Comparison of ENCODE assay signal across 21 cellular contexts in genomic region chr2:218403810-218404209, GRCh38. TPM values are rescaled to one million over a fixed set of nuclear protein-coding genes. Genes with fewer than 3 reads are reported as not detected.
A peak's percentile ranks its signal among the peaks of the same experiment; 100 is the strongest.
DNase-seq lines count a peak whose midpoint lies in the region; ATAC-seq, FAIRE-seq and TF ChIP-seq lines count a peak whose summit lies in the region.
"Had no signal": no experiment of that assay in that cellular context is flagged by ENCODE, and none has a peak within 500 bp of the region (broad histone marks: within the 10 kb centered on the region; RNA-seq: fewer than 3 reads in every experiment).

No MANE protein-coding gene starts in this region.

- no peak for TF ChIP-seq CTCF in HCT116 (IDR thresholded peaks at IDR 0.05 in 2 of 3, conservative IDR thresholded peaks at IDR 0.05 in 1 of 3; ENCODE audit: borderline replicate concordance in 1 of 3, insufficient read depth in 1 of 3, low read depth in 2 of 3, low read length in 2 of 3)
- TF ChIP-seq CTCF in K562 (IDR thresholded peaks at IDR 0.05 in 2 of 3, conservative IDR thresholded peaks at IDR 0.05 in 1 of 3; ENCODE audit: insufficient read depth in 2 of 3, low read depth in 1 of 3, low read length in 3 of 3), result no peak
- no peak for TF ChIP-seq CTCF in osteoblast (IDR thresholded peaks at IDR 0.05; ENCODE audit: extremely low read depth, low read depth, low read length)
- TF ChIP-seq CTCF in gastrocnemius medialis (IDR thresholded peaks at IDR 0.05 in 4 of 5, conservative IDR thresholded peaks at IDR 0.05 in 1 of 5), result no peak

- CTCF ChIA-PET in HCT116 (lab: Charles Lee), result no interaction called here
- CTCF ChIA-PET in K562 (lab: Yijun Ruan, JAX; ENCODE audit: low intra/inter-chr PET ratio), result no interaction called here

- H3K79me2 ChIP-seq in HCT116 (ENCODE audit: insufficient read depth, low read length), result peaks cover 34% of the 10 kb centered on the region
- peaks cover 34% of the 10 kb centered on the region for H3K79me2 ChIP-seq in K562 (ENCODE audit: control insufficient read depth, insufficient read depth, low read length)
- H3K79me2 ChIP-seq in osteoblast (ENCODE audit: insufficient read depth, low read length), result peaks cover 33% of the 10 kb centered on the region

- H3K9me1 ChIP-seq in K562 (ENCODE audit: control insufficient read depth, insufficient read depth, low read length), result no peaks in the 10 kb centered on the region

- POLR2A ChIA-PET in HCT116 (lab: Charles Lee) (no interaction called here), K562 (lab: Yijun Ruan, JAX) (interaction anchor here (0.9 to 2.8 kb wide), 2 partner anchors 10 to 118 kb away, joined by 3 to 7 read pairs; no protein-coding TSS in a partner anchor)

- H2AFZ ChIP-seq in HCT116 (ENCODE audit: low read depth, low read length, poor library complexity, severe bottlenecking), result no peak overlapping the region
- H2AFZ ChIP-seq in K562 (ENCODE audit: low read depth, low read length), result no peak overlapping the region
- H2AFZ ChIP-seq in osteoblast (ENCODE audit: low read length), result no peak overlapping the region

- DNase-seq in activated T-cell treated with anti-CD3 and anti-CD28 coated beads, Interleukin-2, amount 50 U/mL, for 24 hours, result no peak
- DNase-seq in activated T-cell treated with anti-CD3 and anti-CD28 coated beads, Interleukin-2, amount 50 U/mL, for 4 hours, result no peak
- DNase-seq in HCT116 (ENCODE audit: low read depth, low spot score), result no peak
- no peak for DNase-seq in K562 (ENCODE audit: extremely low read depth in 1 of 4, low spot score in 3 of 4)
- DNase-seq in osteoblast (ENCODE audit: insufficient read length, low spot score, missing footprints), result peak; percentile 6
- no peak for DNase-seq in gastrocnemius medialis
- no peak for DNase-seq in urothelium cell line (ENCODE audit: low spot score)
- no peak for DNase-seq in DMS 273 treated with DMSO at 0.1 percent for 48 hours (lab: John Stamatoyannopoulos, UW)
- DNase-seq: activated T-cell treated with anti-CD3 and anti-CD28 coated beads for 4 hours; midbrain; NCI-H2171; small intestine; stimulated activated naive B cell treated with anti-CD40 and anti-IgM and Interleukin-4, amounts not matched to agents 10 μg/mL and 1 μg/mL and 100 μg/mL, for 72 hours; SW 1271 had no signal

- H3K4me2 ChIP-seq in HCT116 (ENCODE audit: low read length) (no peak overlapping the region), K562 (ENCODE audit: insufficient read depth, low read length) (no peak overlapping the region), osteoblast (ENCODE audit: insufficient read depth, low read length) (no peak overlapping the region)
- H3K4me2 ChIP-seq: KMS-11 had no signal

- H3K4me1 ChIP-seq in HCT116 (ENCODE audit: control insufficient read depth in 1 of 2, insufficient read depth in 2 of 2, low read length in 2 of 2) (peaks cover 25 to 40% of the 10 kb centered on the region in 2 experiments), K562 (replicated peaks in 1 of 2; ENCODE audit: control insufficient read depth in 2 of 2, insufficient read depth in 2 of 2, low read length in 2 of 2) (peaks cover 29 to 82% of the 10 kb centered on the region in 2 experiments; a peak in 4 of 5 replicates), osteoblast (ENCODE audit: insufficient read depth, low read length) (peaks cover 19% of the 10 kb centered on the region), gastrocnemius medialis (peaks cover 43 to 48% of the 10 kb centered on the region in 2 donors)

- H3K9ac ChIP-seq in HCT116 (ENCODE audit: low read length) (no peak overlapping the region), K562 (ENCODE audit: insufficient read depth in 1 of 2, low read depth in 2 of 2, low read length in 2 of 2) (no peak overlapping the region; a peak in 1 of 4 replicates)
- H3K9ac ChIP-seq: KMS-11 had no signal

- peaks cover 2% of the 10 kb centered on the region for H3K27me3 Mint-ChIP-seq in activated T-cell treated with anti-CD3 and anti-CD28 coated beads, Interleukin-2, amount 50 U/mL, for 24 hours
- no peaks in the 10 kb centered on the region for H3K27me3 Mint-ChIP-seq in activated T-cell treated with anti-CD3 and anti-CD28 coated beads, Interleukin-2, amount 50 U/mL, for 4 hours (ENCODE audit: low read depth)
- H3K27me3 Mint-ChIP-seq: stimulated activated naive B cell treated with anti-CD40 and anti-IgM and Interleukin-4, amounts not matched to agents 10 μg/mL and 1 μg/mL and 100 μg/mL, for 72 hours had no signal

- H3K27ac ChIP-seq in HCT116 (ENCODE audit: low read depth, low read length) (no peak overlapping the region), K562 (ENCODE audit: extremely low read depth, low read depth, low read length) (peak overlapping the region; percentile 33; the same call in 1 of the 3 replicates), osteoblast (ENCODE audit: low read depth, low read length) (no peak overlapping the region), gastrocnemius medialis (peak overlapping the region in 1 of 4 donors; percentile 88)
- H3K27ac ChIP-seq: KMS-11 had no signal

- TF ChIP-seq POLR2A in HCT116 (IDR thresholded peaks at IDR 0.05; ENCODE audit: borderline replicate concordance, extremely low read depth, insufficient read depth, insufficient read length) (no peak), K562 (conservative IDR thresholded peaks at IDR 0.05) (no peak), gastrocnemius medialis (IDR thresholded peaks at IDR 0.05) (no peak)

- H3K27me3 ChIP-seq in HCT116 (ENCODE audit: insufficient read depth, low read length) (no peaks in the 10 kb centered on the region), K562 (ENCODE audit: control insufficient read depth in 2 of 2, insufficient read depth in 2 of 2, low read length in 2 of 2) (no peaks in the 10 kb centered on the region), osteoblast (ENCODE audit: insufficient read depth, low read length) (no peaks in the 10 kb centered on the region), gastrocnemius medialis (no peaks in the 10 kb centered on the region)

- no peak for ATAC-seq in activated T-cell treated with anti-CD3 and anti-CD28 coated beads, Interleukin-2, amount 50 U/mL, for 4 hours
- ATAC-seq in HCT116 (no peak), K562 (no peak), gastrocnemius medialis (no peak)
- ATAC-seq: stimulated activated naive B cell treated with anti-CD40 and anti-IgM and Interleukin-4, amounts not matched to agents 10 μg/mL and 1 μg/mL and 100 μg/mL, for 72 hours had no signal

- peaks cover 17 to 18% of the 10 kb centered on the region in 2 experiments for H3K36me3 ChIP-seq in HCT116 (ENCODE audit: control insufficient read depth in 1 of 2, insufficient read depth in 2 of 2, low read length in 2 of 2)
- H3K36me3 ChIP-seq in K562 (ENCODE audit: control insufficient read depth, insufficient read depth, low read length), result peaks cover 46% of the 10 kb centered on the region; the same call in 2 of the 3 replicates
- H3K36me3 ChIP-seq in osteoblast (ENCODE audit: insufficient read depth, low read length), result peaks cover 24% of the 10 kb centered on the region
- peaks cover 0 to 40% of the 10 kb centered on the region in 2 donors for H3K36me3 ChIP-seq in gastrocnemius medialis

- peak overlapping the region; percentile 33 for H3K27ac Mint-ChIP-seq in activated T-cell treated with anti-CD3 and anti-CD28 coated beads, Interleukin-2, amount 50 U/mL, for 24 hours

- H3K4me1 Mint-ChIP-seq in activated T-cell treated with anti-CD3 and anti-CD28 coated beads, Interleukin-2, amount 50 U/mL, for 24 hours (ENCODE audit: low read depth), result peaks cover 60% of the 10 kb centered on the region
- peaks cover 48% of the 10 kb centered on the region for H3K4me1 Mint-ChIP-seq in activated T-cell treated with anti-CD3 and anti-CD28 coated beads, Interleukin-2, amount 50 U/mL, for 4 hours (ENCODE audit: low read depth)

- H3K9me3 ChIP-seq in HCT116 (ENCODE audit: control insufficient read depth in 1 of 2, insufficient read depth in 1 of 2, low read depth in 1 of 2, low read length in 2 of 2), result no peaks in the 10 kb centered on the region
- no peaks in the 10 kb centered on the region for H3K9me3 ChIP-seq in K562 (replicated peaks; ENCODE audit: control insufficient read depth, insufficient read depth, low read depth, low read length)
- H3K9me3 ChIP-seq in osteoblast (ENCODE audit: low read depth, low read length), result no peaks in the 10 kb centered on the region
- no peaks in the 10 kb centered on the region for H3K9me3 ChIP-seq in gastrocnemius medialis

- WGBS in K562 (ENCODE audit: insufficient coverage, low coverage, missing lambda C conversion rate), result 83% methylated on average over 5 of the region's 7 CpGs

- H3K36me3 Mint-ChIP-seq in activated T-cell treated with anti-CD3 and anti-CD28 coated beads, Interleukin-2, amount 50 U/mL, for 24 hours (ENCODE audit: low read depth), result peaks cover 42% of the 10 kb centered on the region
- peaks cover 3% of the 10 kb centered on the region for H3K36me3 Mint-ChIP-seq in activated T-cell treated with anti-CD3 and anti-CD28 coated beads, Interleukin-2, amount 50 U/mL, for 4 hours (ENCODE audit: insufficient read depth)

- H3K4me3 ChIP-seq in HCT116 (replicated peaks in 1 of 2; ENCODE audit: low read depth in 1 of 2, low read length in 2 of 2) (no peak overlapping the region), K562 (no peak overlapping the region), osteoblast (ENCODE audit: insufficient read depth, low read length) (no peak overlapping the region), gastrocnemius medialis (no peak overlapping the region)

- intact Hi-C loops in HCT116 (cut with micrococcal nuclease), result no loop called here
- intact Hi-C loops in K562 (cut with micrococcal nuclease), result loop anchor here (10.0 kb wide), 1 partner anchor 241 kb away; no protein-coding TSS in a partner anchor
- intact Hi-C loops in gastrocnemius medialis (cut with DNase I; ENCODE audit: low total_unique reads), result no loop called here

- RAD21 ChIA-PET in HCT116 (lab: Charles Lee; ENCODE audit: low non-redundant PET in 1 of 2, low total read pairs in 2 of 2, uncharacterized antibody in 2 of 2, unreplicated experiment in 2 of 2), result no interaction called here

- no peaks in the 10 kb centered on the region for H3K9me3 Mint-ChIP-seq in activated T-cell treated with anti-CD3 and anti-CD28 coated beads, Interleukin-2, amount 50 U/mL, for 24 hours
- no peaks in the 10 kb centered on the region for H3K9me3 Mint-ChIP-seq in activated T-cell treated with anti-CD3 and anti-CD28 coated beads, Interleukin-2, amount 50 U/mL, for 4 hours
- H3K9me3 Mint-ChIP-seq: stimulated activated naive B cell treated with anti-CD40 and anti-IgM and Interleukin-4, amounts not matched to agents 10 μg/mL and 1 μg/mL and 100 μg/mL, for 72 hours had no signal

- no peak overlapping the region for H3K4me3 Mint-ChIP-seq in activated T-cell treated with anti-CD3 and anti-CD28 coated beads, Interleukin-2, amount 50 U/mL, for 24 hours
- H3K4me3 Mint-ChIP-seq in activated T-cell treated with anti-CD3 and anti-CD28 coated beads, Interleukin-2, amount 50 U/mL, for 4 hours, result no peak overlapping the region
- H3K4me3 Mint-ChIP-seq: stimulated activated naive B cell treated with anti-CD40 and anti-IgM and Interleukin-4, amounts not matched to agents 10 μg/mL and 1 μg/mL and 100 μg/mL, for 72 hours had no signal

- in situ Hi-C loops in K562 (cut with MboI) (no loop called here), gastrocnemius medialis (cut with MboI; ENCODE audit: low sequenced_read_pairs in 4 of 4) (loop anchor here (25.0 kb wide), 2 partner anchors 258 to 283 kb away; partner anchors contain the start of genes BCS1L (in 2 of the 4), RNF25 (in 2 of the 4), STK36 (in 2 of the 4) and ZNF142 (in 2 of the 4))

- TF ChIP-seq RAD21 in HCT116 (IDR thresholded peaks at IDR 0.05; ENCODE audit: low read depth), result no peak
- TF ChIP-seq RAD21 in K562 (CRISPR knock-in tag; conservative IDR thresholded peaks at IDR 0.05 in 1 of 2, IDR thresholded peaks at IDR 0.05 in 1 of 2), result no peak

- no peak for TF ChIP-seq EP300 in K562 (IDR thresholded peaks at IDR 0.05; ENCODE audit: low read length)

- BruUV-seq in HCT116 (replicated peaks; lab: Mats Ljungman, UMichigan) (TSS peak; percentile 7), K562 (replicated peaks; lab: Mats Ljungman, UMichigan) (no TSS peak)

- H4K20me1 ChIP-seq in HCT116 (ENCODE audit: insufficient read depth) (no peaks in the 10 kb centered on the region), K562 (replicated peaks; ENCODE audit: control insufficient read depth, insufficient read depth, low read length) (no peaks in the 10 kb centered on the region), osteoblast (ENCODE audit: insufficient read depth, low read length) (peaks cover 13% of the 10 kb centered on the region)

- FAIRE-seq in K562 (lab: Jason Lieb, UNC) (no peak), urothelium cell line (lab: Jason Lieb, UNC) (no peak)
- FAIRE-seq: GM19239, small intestine had no signal

- H3K9me2 ChIP-seq in HCT116 (ENCODE audit: insufficient read depth), result no peaks in the 10 kb centered on the region

RNA-seq across cellular contexts. Expression of gene CTDSP1, which starts 4.1 kb away (rescaled TPM):
- 10 to 100 TPM; 42.8 to 58.0 (median 52.7) TPM for total RNA-seq in activated T-cell treated with anti-CD3 and anti-CD28 coated beads, Interleukin-2, amount 50 U/mL, for 4 hours
- total RNA-seq in HCT116 (2021; ENCODE audit: unreplicated experiment), result 90.7 TPM
- polyA plus RNA-seq in HCT116 (2012), result 79.4 and 89.3 TPM in 2 replicates
- total RNA-seq in K562 (2011; cell fraction: chromatin; rRNA removed; ENCODE audit: low replicate concordance), result 51.1 and 151 TPM in 2 replicates
- total RNA-seq in K562 (2011; cell fraction: nucleolus; rRNA removed), result 120 and 129 TPM in 2 replicates
- total RNA-seq in K562 (2011; cell fraction: nucleoplasm; rRNA removed), result 71.7 and 74.3 TPM in 2 replicates
- total RNA-seq in K562 (2014; rRNA removed), result 50.8 and 65.8 TPM in 2 replicates
- total RNA-seq in K562 (2014; rRNA removed; fragmentation: Illumina TruSeq; extraction: Trizol), result 13.6 and 21.0 TPM in 2 replicates
- total RNA-seq in K562 (2015; rRNA removed; fragmentation: Illumina TruSeq; extraction: Trizol), result 45.8 and 45.9 TPM in 2 replicates
- 67.9 and 74.8 TPM in 2 replicates for total RNA-seq in K562 (2021)
- 51.1 and 61.8 TPM in 2 replicates for polyA plus RNA-seq in K562 (2011; rRNA removed)
- 63.2 and 111 TPM in 2 replicates for polyA plus RNA-seq in K562 (2011; cell fraction: cytosol; rRNA removed)
- polyA plus RNA-seq in K562 (2011; cell fraction: nucleus; rRNA removed), result 140 and 333 TPM in 2 replicates
- polyA plus RNA-seq in K562 (2012), result 57.2 and 78.1 TPM in 2 replicates
- polyA plus RNA-seq in K562 (2014; fragmentation: Illumina TruSeq; extraction: Trizol), result 44.8 and 59.8 TPM in 2 replicates
- polyA plus RNA-seq in K562 (2014; fragmentation: Nextera tagmentation; extraction: Ambion mirVana), result 1 to 10 TPM; 2.4 to 3.4 TPM
- 71.5 and 72.9 TPM in 2 replicates for polyA plus RNA-seq in K562 (2014; rRNA removed)
- polyA minus RNA-seq in K562 (2011; rRNA and poly(A)+ RNA removed), result 22.3 and 32.5 TPM in 2 replicates
- polyA minus RNA-seq in K562 (2011; cell fraction: cytosol; rRNA and poly(A)+ RNA removed), result 34.5 and 39.1 TPM in 2 replicates
- polyA minus RNA-seq in K562 (2011; cell fraction: nucleus; rRNA and poly(A)+ RNA removed), result 70.4 and 70.7 TPM in 2 replicates
- total RNA-seq in osteoblast, result 53.3 and 71.7 TPM in 2 replicates
- 10 to 100 TPM; 46.7 to 77.4 (median 53.6) TPM for total RNA-seq in gastrocnemius medialis

RNA-seq across cellular contexts. Expression of gene VIL1, which starts 15.1 kb away (rescaled TPM):
- total RNA-seq in activated T-cell treated with anti-CD3 and anti-CD28 coated beads, Interleukin-2, amount 50 U/mL, for 4 hours, result under 1 TPM; 0.11 to 0.24 (median 0.23) TPM
- total RNA-seq in HCT116 (2021; ENCODE audit: unreplicated experiment), result 0.49 TPM
- polyA plus RNA-seq in HCT116 (2012), result 0.06 and 0.17 TPM in 2 replicates
- total RNA-seq in K562 (2011; cell fraction: chromatin; rRNA removed; ENCODE audit: low replicate concordance), result 1.4 and 2.1 TPM in 2 replicates
- 0.79 and 1.2 TPM in 2 replicates for total RNA-seq in K562 (2011; cell fraction: nucleolus; rRNA removed)
- total RNA-seq in K562 (2011; cell fraction: nucleoplasm; rRNA removed), result 0.44 and 1.4 TPM in 2 replicates
- total RNA-seq in K562 (2014; rRNA removed), result 1.7 and 2.6 TPM in 2 replicates
- total RNA-seq in K562 (2014; rRNA removed; fragmentation: Illumina TruSeq; extraction: Trizol), result 1.1 and 1.2 TPM in 2 replicates
- total RNA-seq in K562 (2015; rRNA removed; fragmentation: Illumina TruSeq; extraction: Trizol), result 0.51 and 0.75 TPM in 2 replicates
- total RNA-seq in K562 (2021), result 2.4 and 2.7 TPM in 2 replicates
- 0.46 and 0.63 TPM in 2 replicates for polyA plus RNA-seq in K562 (2011; rRNA removed)
- polyA plus RNA-seq in K562 (2011; cell fraction: cytosol; rRNA removed), result 0.35 and 1.5 TPM in 2 replicates
- 0.84 and 2.7 TPM in 2 replicates for polyA plus RNA-seq in K562 (2011; cell fraction: nucleus; rRNA removed)
- polyA plus RNA-seq in K562 (2012), result 0.54 and 0.72 TPM in 2 replicates
- polyA plus RNA-seq in K562 (2014; fragmentation: Illumina TruSeq; extraction: Trizol), result 1.2 and 2.0 TPM in 2 replicates
- under 1 TPM; 0.62 to 0.73 TPM for polyA plus RNA-seq in K562 (2014; fragmentation: Nextera tagmentation; extraction: Ambion mirVana)
- polyA plus RNA-seq in K562 (2014; rRNA removed), result 1.9 and 3.7 TPM in 2 replicates
- 0.60 and 1.7 TPM in 2 replicates for polyA minus RNA-seq in K562 (2011; rRNA and poly(A)+ RNA removed)
- polyA minus RNA-seq in K562 (2011; cell fraction: cytosol; rRNA and poly(A)+ RNA removed), result 0.57 and 1.2 TPM in 2 replicates
- polyA minus RNA-seq in K562 (2011; cell fraction: nucleus; rRNA and poly(A)+ RNA removed), result 0.27 and 0.33 TPM in 2 replicates
- total RNA-seq in osteoblast, result under 0.01 TPM in 1 of 2 replicates, not detected in the other
- 1 to 10 TPM in 1 of 4 donors, under 1 TPM in 1, not detected in 2; 0.03 to 1.8 TPM for total RNA-seq in gastrocnemius medialis
- total RNA-seq: chondrocyte, glomerular endothelial cell, kidney epithelial cell, urinary bladder had no signal
- polyA plus RNA-seq: AG04450 had no signal

RNA-seq across cellular contexts. Expression of gene SLC11A1, which starts 21.7 kb away (rescaled TPM):
- under 1 TPM; 0.05 to 0.61 (median 0.05) TPM for total RNA-seq in activated T-cell treated with anti-CD3 and anti-CD28 coated beads, Interleukin-2, amount 50 U/mL, for 4 hours
- total RNA-seq in HCT116 (2021; ENCODE audit: unreplicated experiment) (0.42 TPM), K562 (2014; rRNA removed) (0.98 and 1.0 TPM in 2 replicates), K562 (2014; rRNA removed; fragmentation: Illumina TruSeq; extraction: Trizol) (0.32 and 0.65 TPM in 2 replicates), K562 (2015; rRNA removed; fragmentation: Illumina TruSeq; extraction: Trizol) (0.83 and 1.1 TPM in 2 replicates), K562 (2021) (1.2 and 1.6 TPM in 2 replicates), osteoblast (0.29 and 0.36 TPM in 2 replicates), gastrocnemius medialis (1 to 10 TPM; 1.1 to 6.3 (median 4.5) TPM)
- polyA plus RNA-seq in HCT116 (2012), result 0.30 and 0.51 TPM in 2 replicates
- 1.4 and 5.9 TPM in 2 replicates for total RNA-seq in K562 (2011; cell fraction: chromatin; rRNA removed; ENCODE audit: low replicate concordance)
- 4.3 and 4.5 TPM in 2 replicates for total RNA-seq in K562 (2011; cell fraction: nucleolus; rRNA removed)
- total RNA-seq in K562 (2011; cell fraction: nucleoplasm; rRNA removed), result 3.5 and 4.8 TPM in 2 replicates
- polyA plus RNA-seq in K562 (2011; rRNA removed) (0.54 and 0.64 TPM in 2 replicates), K562 (2014; fragmentation: Illumina TruSeq; extraction: Trizol) (0.40 and 0.43 TPM in 2 replicates), K562 (2014; fragmentation: Nextera tagmentation; extraction: Ambion mirVana) (under 1 TPM; 0.35 to 0.51 TPM), K562 (2014; rRNA removed) (0.69 and 0.99 TPM in 2 replicates)
- polyA plus RNA-seq in K562 (2011; cell fraction: cytosol; rRNA removed), result 0.53 and 1.2 TPM in 2 replicates
- polyA plus RNA-seq in K562 (2011; cell fraction: nucleus; rRNA removed), result 1.8 and 2.6 TPM in 2 replicates
- 1.7 and 2.7 TPM in 2 replicates for polyA plus RNA-seq in K562 (2012)
- 1.3 TPM in 2 replicates for polyA minus RNA-seq in K562 (2011; rRNA and poly(A)+ RNA removed)
- 0.95 and 1.2 TPM in 2 replicates for polyA minus RNA-seq in K562 (2011; cell fraction: cytosol; rRNA and poly(A)+ RNA removed)
- polyA minus RNA-seq in K562 (2011; cell fraction: nucleus; rRNA and poly(A)+ RNA removed), result 6.3 and 7.7 TPM in 2 replicates
- total RNA-seq: glomerular endothelial cell had no signal
- polyA plus RNA-seq: AG04450 had no signal

RNA-seq across cellular contexts. Expression of gene CATIP, which starts 47.2 kb away (rescaled TPM):
- total RNA-seq in activated T-cell treated with anti-CD3 and anti-CD28 coated beads, Interleukin-2, amount 50 U/mL, for 4 hours, result not detected
- total RNA-seq in HCT116 (2021; ENCODE audit: unreplicated experiment) (0.57 TPM), K562 (2014; rRNA removed) (not detected in 2 replicates), K562 (2014; rRNA removed; fragmentation: Illumina TruSeq; extraction: Trizol) (not detected in 2 replicates), K562 (2015; rRNA removed; fragmentation: Illumina TruSeq; extraction: Trizol) (not detected in 2 replicates), K562 (2021) (not detected in 2 replicates), osteoblast (not detected in 2 replicates), gastrocnemius medialis (not detected)
- 0.27 and 0.34 TPM in 2 replicates for polyA plus RNA-seq in HCT116 (2012)
- total RNA-seq in K562 (2011; cell fraction: chromatin; rRNA removed; ENCODE audit: low replicate concordance), result not detected in 2 replicates
- total RNA-seq in K562 (2011; cell fraction: nucleolus; rRNA removed), result not detected in 2 replicates
- 1.2 TPM in 1 of 2 replicates, not detected in the other for total RNA-seq in K562 (2011; cell fraction: nucleoplasm; rRNA removed)
- polyA plus RNA-seq in K562 (2011; rRNA removed) (not detected in 2 replicates), K562 (2014; fragmentation: Illumina TruSeq; extraction: Trizol) (not detected in 2 replicates), K562 (2014; fragmentation: Nextera tagmentation; extraction: Ambion mirVana) (under 1 TPM; 0.06 to 0.08 TPM), K562 (2014; rRNA removed) (0.09 TPM in 1 of 2 replicates, not detected in the other)
- polyA plus RNA-seq in K562 (2011; cell fraction: cytosol; rRNA removed), result not detected in 2 replicates
- 0.17 TPM in 1 of 2 replicates, not detected in the other for polyA plus RNA-seq in K562 (2011; cell fraction: nucleus; rRNA removed)
- polyA plus RNA-seq in K562 (2012), result 0.18 and 0.37 TPM in 2 replicates
- not detected in 2 replicates for polyA minus RNA-seq in K562 (2011; rRNA and poly(A)+ RNA removed)
- polyA minus RNA-seq in K562 (2011; cell fraction: cytosol; rRNA and poly(A)+ RNA removed), result not detected in 2 replicates
- polyA minus RNA-seq in K562 (2011; cell fraction: nucleus; rRNA and poly(A)+ RNA removed), result not detected in 2 replicates
- total RNA-seq: chondrocyte, glomerular endothelial cell, kidney epithelial cell, urinary bladder had no signal
- polyA plus RNA-seq: AG04450, urinary bladder had no signal
